ENCODE assay signal across 17 cellular contexts in genomic region chr2:143473206-143473605, GRCh38.
A peak's percentile ranks its signal among the peaks of the same experiment; 100 is the strongest.
DNase-seq lines count a peak whose midpoint lies in the region; ATAC-seq and TF ChIP-seq lines count a peak whose summit lies in the region.
"Had no signal": no experiment of that assay in that cellular context is flagged by ENCODE, and none has a peak within 500 bp of the region (broad histone marks: within the 10 kb centered on the region; RNA-seq: fewer than 3 reads in every experiment).

No MANE protein-coding gene starts in this region.

- H4K20me1 ChIP-seq in PC-9 (ENCODE audit: insufficient read depth), result no peaks in the 10 kb centered on the region

- no peak overlapping the region; the same call in 1 of the 2 replicates for H2AFZ ChIP-seq in PC-9

- H3K4me2 ChIP-seq in PC-9, result peak overlapping the region; percentile 37

- H3K36me3 Mint-ChIP-seq in activated naive CD8-positive, alpha-beta T cell treated with anti-CD3 and anti-CD28 coated beads, Interleukin-2, amount 50 U/mL, for 24 hours (ENCODE audit: low read depth), result peaks cover 12% of the 10 kb centered on the region

- H3K4me1 ChIP-seq in PC-9 (replicated peaks; ENCODE audit: insufficient read depth), result peaks cover 8% of the 10 kb centered on the region

- H3K36me3 ChIP-seq in PC-9 (ENCODE audit: low read depth), result no peaks in the 10 kb centered on the region
- H3K36me3 ChIP-seq: heart right ventricle, upper lobe of left lung had no signal

- H3K4me3 ChIP-seq in PC-9 (no peak overlapping the region), epithelial cell of esophagus (ENCODE audit: low read length) (no peak overlapping the region)
- H3K4me3 ChIP-seq: heart right ventricle, upper lobe of left lung had no signal

- peaks cover 32% of the 10 kb centered on the region for H3K4me1 Mint-ChIP-seq in activated naive CD8-positive, alpha-beta T cell treated with anti-CD3 and anti-CD28 coated beads, Interleukin-2, amount 50 U/mL, for 24 hours

- no peaks in the 10 kb centered on the region for H3K27me3 Mint-ChIP-seq in activated naive CD8-positive, alpha-beta T cell treated with anti-CD3 and anti-CD28 coated beads, Interleukin-2, amount 50 U/mL, for 24 hours

- H3K9me3 Mint-ChIP-seq in activated naive CD8-positive, alpha-beta T cell treated with anti-CD3 and anti-CD28 coated beads, Interleukin-2, amount 50 U/mL, for 24 hours, result no peaks in the 10 kb centered on the region
- H3K9me3 Mint-ChIP-seq: CD8-positive, alpha-beta T cell had no signal

- POLR2A ChIA-PET in PC-9 (lab: Charles Lee; ENCODE audit: unreplicated experiment), result interaction anchor here (0.5 kb wide), 1 partner anchor 13 kb away, joined by 4 read pairs; no protein-coding TSS in a partner anchor

- H3K79me2 ChIP-seq in PC-9 (ENCODE audit: low read depth), result no peaks in the 10 kb centered on the region

- H3K4me3 Mint-ChIP-seq in activated naive CD8-positive, alpha-beta T cell treated with anti-CD3 and anti-CD28 coated beads, Interleukin-2, amount 50 U/mL, for 24 hours, result no peak overlapping the region
- H3K4me3 Mint-ChIP-seq: CD8-positive, alpha-beta T cell had no signal

- ATAC-seq in activated naive CD8-positive, alpha-beta T cell treated with anti-CD3 and anti-CD28 coated beads, Interleukin-2, amount 50 U/mL, for 24 hours, result no peak
- ATAC-seq in HG02885 (IDR thresholded peaks at IDR 0.05; ENCODE audit: poor library complexity, unreplicated experiment) (no peak), left colon (no peak)
- ATAC-seq: CD8-positive, alpha-beta T cell; Panc1 had no signal

- peaks cover 5% of the 10 kb centered on the region; the same call in 1 of the 2 replicates for H3K9me3 ChIP-seq in PC-9 (ENCODE audit: insufficient read depth, low read depth)
- H3K9me3 ChIP-seq: heart right ventricle, upper lobe of left lung had no signal

- BruUV-seq in PC-9 (replicated peaks; lab: Mats Ljungman, UMichigan), result no TSS peak

- no peak overlapping the region for H3K27ac Mint-ChIP-seq in activated naive CD8-positive, alpha-beta T cell treated with anti-CD3 and anti-CD28 coated beads, Interleukin-2, amount 50 U/mL, for 24 hours
- H3K27ac Mint-ChIP-seq: CD8-positive, alpha-beta T cell had no signal

- H3K9me2 ChIP-seq in PC-9 (ENCODE audit: insufficient read depth), result no peaks in the 10 kb centered on the region

- TF ChIP-seq CTCF in PC-9 (conservative IDR thresholded peaks at IDR 0.05) (no peak), epithelial cell of esophagus (IDR thresholded peaks at IDR 0.05; ENCODE audit: insufficient read depth, low read depth, low read length, missing control alignments) (no peak)

- CTCF ChIA-PET in PC-9 (lab: Charles Lee), result no interaction called here

- no peaks in the 10 kb centered on the region for H3F3A ChIP-seq in PC-9 (ENCODE audit: insufficient read depth, low read depth)

- no peak overlapping the region for H3K27ac ChIP-seq in PC-9
- H3K27ac ChIP-seq: heart right ventricle had no signal

- intact Hi-C loops in PC-9 (cut with micrococcal nuclease; ENCODE audit: unreplicated experiment), result no loop called here
- intact Hi-C loops in left colon (cut with DNase I, micrococcal nuclease), result no loop called here

- DNase-seq in EH (ENCODE audit: low read depth), result peak; percentile 78
- DNase-seq in PC-9, result peak in 1 of 2 experiments; percentile 36
- peak; percentile 47 for DNase-seq in epithelial cell of esophagus (ENCODE audit: low read depth)
- DNase-seq in renal cortical epithelial cell (ENCODE audit: low read depth), result peak; percentile 50
- DNase-seq in activated naive CD8-positive, alpha-beta T cell treated with anti-CD3 and anti-CD28 coated beads, Interleukin-2, amount 50 U/mL, for 24 hours, result no peak
- DNase-seq in iPS-NIHi7 (ENCODE audit: extremely low spot score), result no peak
- no peak for DNase-seq in left colon
- DNase-seq: activated T-cell treated with anti-CD3 and anti-CD28 coated beads, Interleukin-2, amount 50 U/mL, for 1 hour; CD8-positive, alpha-beta T cell; H7; heart right ventricle; Karpas-422; mesendoderm; NCI-H2171; upper lobe of left lung had no signal

- H3K27me3 ChIP-seq in PC-9 (ENCODE audit: insufficient read depth, low read depth), result no peaks in the 10 kb centered on the region
- H3K27me3 ChIP-seq: heart right ventricle, upper lobe of left lung had no signal

Comparison
In these comparisons a context has a peak if more than half of its experiments do, and no peak if none do; other contexts are left out.
1. DNase-seq: peak in EH (single experiment), epithelial cell of esophagus (single experiment) and renal cortical epithelial cell (single experiment); none in activated naive CD8-positive, alpha-beta T cell treated with anti-CD3 and anti-CD28 coated beads, Interleukin-2, amount 50 U/mL, for 24 hours (single experiment), iPS-NIHi7 (single experiment) and left colon (0 of 2).